ENCODE assay signal across 31 cellular contexts in the genomic region with DNA sequence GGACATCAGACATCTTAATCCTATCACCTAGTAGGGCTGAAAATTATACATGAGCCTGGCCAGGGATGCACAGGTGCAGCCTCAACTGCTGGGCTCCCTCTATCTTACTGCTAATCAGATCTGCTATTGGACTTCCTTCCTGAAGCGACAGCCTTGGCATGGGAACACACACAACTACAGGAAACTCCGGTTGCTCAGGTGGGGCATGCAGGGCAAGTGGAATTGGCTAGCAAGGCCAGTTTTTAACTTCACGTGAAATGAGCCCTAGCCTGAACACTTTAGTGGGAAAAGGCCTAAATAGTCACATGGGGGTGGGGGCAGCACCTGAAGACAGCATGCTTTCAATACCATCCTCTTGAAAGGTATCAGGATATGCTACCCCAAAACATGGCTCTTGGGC.
"Had no signal": no experiment of that assay in that cellular context is flagged by ENCODE, and none has a peak within 500 bp of the region (broad histone marks: within the 10 kb centered on the region; RNA-seq: fewer than 3 reads in every experiment).

No MANE protein-coding gene starts in this region.

- H3K9me3 Mint-ChIP-seq: activated CD8-positive, alpha-beta T cell treated with anti-CD3 and anti-CD28 coated beads for 36 hours; activated T-helper 17 cell treated with anti-CD3 and anti-CD28 coated beads, Interleukin-2, amount 50 U/mL, for 72 hours; dendritic cell treated with granulocyte-macrophage colony-stimulating factor and Interleukin-4, amounts not matched to agents 40 ng/mL and 50 ng/mL, for 4 days; T-helper 2 cell treated with Interferon-gamma antibody and Interleukin-4, amounts not matched to agents 5 μg/mL and 100 μg/mL, for 36 hours had no signal

- H3K4me3 ChIP-seq: coronary artery, dorsolateral prefrontal cortex, gastrocnemius medialis, heart left ventricle had no signal

- H3K27ac ChIP-seq: brain microvascular endothelial cell, coronary artery, dorsolateral prefrontal cortex, foreskin keratinocyte, gastrocnemius medialis, heart left ventricle had no signal

- H3K27me3 Mint-ChIP-seq: dendritic cell treated with granulocyte-macrophage colony-stimulating factor and Interleukin-4, amounts not matched to agents 40 ng/mL and 50 ng/mL, for 4 days had no signal

- DNase-seq: activated CD4-positive, alpha-beta T cell treated with anti-CD3 and anti-CD28 coated beads for 1 hour; activated CD4-positive, alpha-beta T cell treated with anti-CD3 and anti-CD28 coated beads for 4 hours; activated CD4-positive, alpha-beta T cell treated with anti-CD3 and anti-CD28 coated beads, Interleukin-2, amount 50 U/mL, for 1 hour; activated CD4-positive, alpha-beta T cell treated with anti-CD3 and anti-CD28 coated beads, Interleukin-2, amount 50 U/mL, for 48 hours; activated CD4-positive, CD25-positive, alpha-beta regulatory T cell; activated CD8-positive, alpha-beta memory T cell treated with anti-CD3 and anti-CD28 coated beads for 24 hours; activated CD8-positive, alpha-beta T cell treated with anti-CD3 and anti-CD28 coated beads for 36 hours; activated effector memory CD4-positive, alpha-beta T cell treated with Interleukin-2 at 50 U/mL for 16 hours; activated gamma-delta T cell treated with Interleukin-2 at 50 U/mL for 16 hours; activated naive CD4-positive, alpha-beta T cell treated with anti-CD3 and anti-CD28 coated beads, Interleukin-2, amount 50 U/mL, for 16 hours; activated naive CD4-positive, alpha-beta T cell treated with Interleukin-2 at 50 U/mL for 16 hours; activated T-cell treated with anti-CD3 and anti-CD28 coated beads, Interleukin-2, amount 50 U/mL, for 4 hours; amniotic stem cell; anterior cingulate cortex; brain microvascular endothelial cell; dorsolateral prefrontal cortex; effector memory CD4-positive, alpha-beta T cell; endodermal cell; foreskin keratinocyte; gastrocnemius medialis; glutamatergic neuron; heart left ventricle; T-helper 1 cell; T-helper 17 cell; T1000 had no signal

- H3K36me3 Mint-ChIP-seq: activated naive CD8-positive, alpha-beta T cell had no signal

- H3K4me1 ChIP-seq: gastrocnemius medialis had no signal

- H3K27me3 ChIP-seq: brain microvascular endothelial cell, dorsolateral prefrontal cortex, foreskin keratinocyte, gastrocnemius medialis, heart left ventricle had no signal

- H3K36me3 ChIP-seq: brain microvascular endothelial cell, gastrocnemius medialis, heart left ventricle had no signal

- H3K9me3 ChIP-seq: gastrocnemius medialis had no signal

- H3K4me1 Mint-ChIP-seq: activated T-helper 17 cell treated with anti-CD3 and anti-CD28 coated beads, Interleukin-2, amount 50 U/mL, for 72 hours; central memory CD8-positive, alpha-beta T cell; endodermal cell; T-helper 17 cell had no signal

- H3K4me3 Mint-ChIP-seq: activated CD8-positive, alpha-beta T cell treated with anti-CD3 and anti-CD28 coated beads for 36 hours; activated naive CD8-positive, alpha-beta T cell; activated T-cell treated with anti-CD3 and anti-CD28 coated beads, Interleukin-2, amount 50 U/mL, for 4 hours; activated T-helper 17 cell treated with anti-CD3 and anti-CD28 coated beads, Interleukin-2, amount 50 U/mL, for 72 hours; central memory CD8-positive, alpha-beta T cell; dendritic cell treated with granulocyte-macrophage colony-stimulating factor and Interleukin-4, amounts not matched to agents 40 ng/mL and 50 ng/mL, for 4 days; endodermal cell; T-helper 17 cell; T-helper 2 cell treated with Interferon-gamma antibody and Interleukin-4, amounts not matched to agents 5 μg/mL and 100 μg/mL, for 36 hours had no signal

- H3K27ac Mint-ChIP-seq: activated CD8-positive, alpha-beta T cell treated with anti-CD3 and anti-CD28 coated beads for 36 hours; activated naive CD8-positive, alpha-beta T cell; activated T-helper 17 cell treated with anti-CD3 and anti-CD28 coated beads, Interleukin-2, amount 50 U/mL, for 72 hours; dendritic cell treated with granulocyte-macrophage colony-stimulating factor and Interleukin-4, amounts not matched to agents 40 ng/mL and 50 ng/mL, for 4 days; endodermal cell; T-helper 17 cell; T-helper 2 cell treated with Interferon-gamma antibody and Interleukin-4, amounts not matched to agents 5 μg/mL and 100 μg/mL, for 36 hours had no signal
